Comparison of ENCODE assay signal across 33 cellular contexts in the genomic region with DNA sequence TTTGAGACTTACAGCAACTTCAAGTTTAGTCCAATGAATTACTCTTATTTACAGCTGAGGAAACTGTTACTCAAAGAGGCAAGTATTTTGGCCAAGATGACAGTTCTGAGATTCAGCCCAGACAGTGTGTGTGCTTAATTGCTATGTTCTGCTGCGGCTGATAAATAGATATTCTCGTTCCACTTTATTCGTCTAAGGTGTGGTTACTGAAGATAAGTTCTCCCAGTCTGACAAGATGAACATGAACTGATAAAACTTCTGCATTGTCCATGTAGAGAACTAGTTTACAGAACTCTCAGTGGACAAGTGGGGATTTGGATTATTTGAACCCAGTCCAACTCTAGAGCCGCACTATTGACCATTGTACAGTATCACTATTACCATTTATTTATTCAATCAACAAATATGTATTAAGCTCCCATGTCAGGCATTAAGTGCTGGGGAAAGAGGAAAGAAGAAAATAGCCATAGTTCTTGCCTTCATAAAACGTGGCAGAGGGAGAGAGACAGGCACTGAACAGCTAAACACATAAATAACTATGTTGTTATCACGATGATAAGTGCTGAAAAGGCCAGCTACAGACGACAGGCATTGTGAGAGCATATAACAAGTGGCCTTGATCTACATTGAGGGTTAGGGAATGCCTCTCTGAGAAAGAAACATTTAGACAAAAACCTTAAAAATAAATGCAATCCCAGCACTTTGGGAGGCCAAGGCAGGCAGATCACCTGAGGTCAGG.
"Had no signal": no experiment of that assay in that cellular context is flagged by ENCODE, and none has a peak within 500 bp of the region (broad histone marks: within the 10 kb centered on the region; RNA-seq: fewer than 3 reads in every experiment).

No MANE protein-coding gene starts in this region.

- H3K27ac Mint-ChIP-seq: activated CD4-positive, alpha-beta T cell treated with anti-CD3 and anti-CD28 coated beads for 36 hours; activated CD4-positive, alpha-beta T cell treated with anti-CD3 and anti-CD28 coated beads, Interleukin-2, amount 10 ng/mL, durations not matched to agents 7 days and 5 days; activated CD8-positive, alpha-beta T cell treated with anti-CD3 and anti-CD28 coated beads, Interleukin-2, amount 10 ng/mL, durations not matched to agents 7 days and 5 days; activated naive CD4-positive, alpha-beta T cell treated with anti-CD3 and anti-CD28 coated beads, Interleukin-2, amount 50 U/mL, for 24 hours; activated naive CD8-positive, alpha-beta T cell treated with anti-CD3 and anti-CD28 coated beads, Interleukin-2, amount 10 ng/mL, durations not matched to agents 7 days and 5 days; activated T-cell treated with anti-CD3 and anti-CD28 coated beads, Interleukin-2, amount 50 U/mL, for 24 hours; activated T-helper 2 cell treated with anti-CD3 and anti-CD28 coated beads, Interferon-gamma antibody, Interleukin-2, Interleukin-4, amounts not matched to agents 10 μg/mL and 5 μg/mL and 100 μg/mL, durations not matched to agents 14 hours and 24 hours and 36 hours; T-helper 1 cell treated with Interleukin-12 subunit alpha and Interleukin-12 subunit beta and Interleukin-4 antibody, amounts not matched to agents 30 μg/mL and 1 μg/mL, for 36 hours; T-helper 2 cell treated with Interferon-gamma antibody and Interleukin-4, amounts not matched to agents 5 μg/mL and 100 μg/mL, for 36 hours; WTC11 had no signal

- H3K27me3 ChIP-seq: ascending aorta, cardiac muscle cell, SJSA1 had no signal

- DNase-seq: activated CD4-positive, alpha-beta T cell treated with anti-CD3 and anti-CD28 coated beads for 36 hours; activated CD4-positive, alpha-beta T cell treated with anti-CD3 and anti-CD28 coated beads, Interleukin-2, amount 10 ng/mL, durations not matched to agents 7 days and 5 days; activated CD4-positive, alpha-beta T cell treated with anti-CD3 and anti-CD28 coated beads, Interleukin-2, amount 50 U/mL, for 48 hours; activated CD8-positive, alpha-beta T cell treated with anti-CD3 and anti-CD28 coated beads, Interleukin-2, amount 10 ng/mL, durations not matched to agents 7 days and 5 days; activated gamma-delta T cell; activated naive CD4-positive, alpha-beta T cell treated with Interleukin-2 at 50 U/mL for 16 hours; activated naive CD8-positive, alpha-beta T cell treated with anti-CD3 and anti-CD28 coated beads, Interleukin-2, amount 10 ng/mL, durations not matched to agents 7 days and 5 days; activated T-cell treated with anti-CD3 and anti-CD28 coated beads, Interleukin-2, amount 50 U/mL, for 24 hours; amygdala; Karpas-422; NCI-H1048; NCI-H1105 treated with DMSO at 0.1 percent for 48 hours; NCI-H1436; NCI-H1694; NCI-H1930; NCI-H2081 treated with DMSO at 0.1 percent for 48 hours; NCI-H226; NCI-H510A; NCI-H526; NCI-H748 treated with DMSO at 0.1 percent for 48 hours; SHP77 treated with DMSO at 0.1 percent for 48 hours; SK-N-SH had no signal

- H3K36me3 ChIP-seq: ascending aorta, cardiac muscle cell had no signal

- ATAC-seq: activated CD4-positive, alpha-beta T cell treated with anti-CD3 and anti-CD28 coated beads for 36 hours; activated CD4-positive, CD25-positive, alpha-beta regulatory T cell treated with anti-CD3 and anti-CD28 coated beads, Interleukin-2, amount 50 U/mL, for 24 hours; activated CD8-positive, alpha-beta T cell treated with anti-CD3 and anti-CD28 coated beads, Interleukin-2, amount 10 ng/mL, durations not matched to agents 7 days and 5 days; Panc1; WTC11 had no signal

- H3K4me2 ChIP-seq: SK-N-SH had no signal

- H3K4me3 ChIP-seq: ascending aorta, cardiac muscle cell, SJSA1 had no signal

- H3K9me3 ChIP-seq: ascending aorta, SJSA1, SK-N-SH had no signal

- H3K4me3 Mint-ChIP-seq: activated CD4-positive, alpha-beta T cell treated with anti-CD3 and anti-CD28 coated beads for 36 hours; activated CD4-positive, alpha-beta T cell treated with anti-CD3 and anti-CD28 coated beads, Interleukin-2, amount 10 ng/mL, durations not matched to agents 7 days and 5 days; activated CD8-positive, alpha-beta T cell treated with anti-CD3 and anti-CD28 coated beads, Interleukin-2, amount 10 ng/mL, durations not matched to agents 7 days and 5 days; activated naive CD4-positive, alpha-beta T cell treated with anti-CD3 and anti-CD28 coated beads, Interleukin-2, amount 50 U/mL, for 24 hours; activated naive CD8-positive, alpha-beta T cell treated with anti-CD3 and anti-CD28 coated beads, Interleukin-2, amount 10 ng/mL, durations not matched to agents 7 days and 5 days; activated T-cell treated with anti-CD3 and anti-CD28 coated beads, Interleukin-2, amount 50 U/mL, for 24 hours; central memory CD8-positive, alpha-beta T cell; T-helper 1 cell treated with Interleukin-12 subunit alpha and Interleukin-12 subunit beta and Interleukin-4 antibody, amounts not matched to agents 30 μg/mL and 1 μg/mL, for 36 hours; T-helper 2 cell treated with Interferon-gamma antibody and Interleukin-4, amounts not matched to agents 5 μg/mL and 100 μg/mL, for 36 hours; WTC11 had no signal

- H3K9ac ChIP-seq: SK-N-SH had no signal

- H3K9me2 ChIP-seq: SK-N-SH had no signal

- H3K27ac ChIP-seq: ascending aorta, cardiac muscle cell, SJSA1 had no signal
